Comparison of ENCODE assay signal across 8 cellular contexts in genomic region chr19:14080887-14081796, GRCh38. TPM values are rescaled to one million over a fixed set of nuclear protein-coding genes. Genes with fewer than 3 reads are reported as not detected.
A peak's percentile ranks its signal among the peaks of the same experiment; 100 is the strongest.
DNase-seq lines count a peak whose midpoint lies in the region; ATAC-seq and TF ChIP-seq lines count a peak whose summit lies in the region.

No MANE protein-coding gene starts in this region.

- H3K4me3 Mint-ChIP-seq in activated CD4-positive, alpha-beta T cell treated with anti-CD3 and anti-CD28 coated beads, Interleukin-2, amount 10 ng/mL, durations not matched to agents 24 days and 14 days, result peak overlapping the region; percentile 96

- intact Hi-C loops in activated CD4-positive, alpha-beta T cell treated with anti-CD3 and anti-CD28 coated beads, Interleukin-2, amount 10 ng/mL, durations not matched to agents 24 days and 14 days (cut with micrococcal nuclease), result loop anchor here (1.0 to 5.0 kb wide), 6 partner anchors 8 to 930 kb away; partner anchors contain the start of genes ASF1B, DCAF15, IER2 and RFX1
- intact Hi-C loops in left colon (cut with DNase I, micrococcal nuclease), result no loop called here

- H3K9me3 ChIP-seq in BLaER1 treated with 17β-estradiol and CSF1 and Interleukin-3, amounts not matched to agents 10 nM and 100 nM (replicated peaks in 1 of 11), result no peaks in the 10 kb centered on the region

- peaks cover 0 to 20% (median 12%) of the 10 kb centered on the region in 11 experiments; a peak in 19 of 22 replicates for H3K36me3 ChIP-seq in BLaER1 treated with 17β-estradiol and CSF1 and Interleukin-3, amounts not matched to agents 10 nM and 100 nM

- H3K4me2 ChIP-seq in BLaER1 treated with 17β-estradiol and CSF1 and Interleukin-3, amounts not matched to agents 10 nM and 100 nM, result peak overlapping the region; percentile 90 to 99 (median 96)

- no peaks in the 10 kb centered on the region for H3K27me3 ChIP-seq in BLaER1 treated with 17β-estradiol and CSF1 and Interleukin-3, amounts not matched to agents 10 nM and 100 nM

- H3K27ac Mint-ChIP-seq in activated CD4-positive, alpha-beta T cell treated with anti-CD3 and anti-CD28 coated beads, Interleukin-2, amount 10 ng/mL, durations not matched to agents 24 days and 14 days, result peak overlapping the region; percentile 93

- no peaks in the 10 kb centered on the region for H3K9me3 Mint-ChIP-seq in activated CD4-positive, alpha-beta T cell treated with anti-CD3 and anti-CD28 coated beads, Interleukin-2, amount 10 ng/mL, durations not matched to agents 24 days and 14 days

- no peaks in the 10 kb centered on the region for H3K27me3 Mint-ChIP-seq in activated CD4-positive, alpha-beta T cell treated with anti-CD3 and anti-CD28 coated beads, Interleukin-2, amount 10 ng/mL, durations not matched to agents 24 days and 14 days

- peaks cover 19% of the 10 kb centered on the region for H3K4me1 Mint-ChIP-seq in activated CD4-positive, alpha-beta T cell treated with anti-CD3 and anti-CD28 coated beads, Interleukin-2, amount 10 ng/mL, durations not matched to agents 24 days and 14 days

- H3K27ac ChIP-seq in BLaER1 treated with 17β-estradiol and CSF1 and Interleukin-3, amounts not matched to agents 10 nM and 100 nM, result peak overlapping the region; percentile 67 to 85 (median 82)
- H3K27ac ChIP-seq in coronary artery, result peak overlapping the region; percentile 86 to 98

- ATAC-seq in GM19328 (IDR thresholded peaks at IDR 0.05; ENCODE audit: unreplicated experiment) (peak; percentile 84), HG03469 (IDR thresholded peaks at IDR 0.05; ENCODE audit: unreplicated experiment) (peak; percentile 74), left colon (peak; percentile 81)

- H3K9ac ChIP-seq in BLaER1 treated with 17β-estradiol and CSF1 and Interleukin-3, amounts not matched to agents 10 nM and 100 nM, result peak overlapping the region; percentile 69 to 90 (median 84)

- no peak for TF ChIP-seq CTCF in coronary artery (IDR thresholded peaks at IDR 0.05)

- DNase-seq in NCI-H526 (lab: John Stamatoyannopoulos, UW) (peak; percentile 95 to 97), coronary artery (ENCODE audit: low spot score) (peak; percentile 99), left colon (peak; percentile 99)
- peak; percentile 100 for DNase-seq in activated CD4-positive, alpha-beta T cell treated with anti-CD3 and anti-CD28 coated beads, Interleukin-2, amount 10 ng/mL, durations not matched to agents 24 days and 14 days
- peak; percentile 97 to 99 for DNase-seq in stimulated activated CD4-positive, alpha-beta T cell treated with anti-CD3 and anti-CD28 coated beads, Interleukin-1b, Interleukin-23, amount 100 ng/mL, for 4 hours (ENCODE audit: low read depth in 2 of 2)

- H4K20me1 ChIP-seq in BLaER1 treated with 17β-estradiol and CSF1 and Interleukin-3, amounts not matched to agents 10 nM and 100 nM, result 0 out of 22 replicates have a peak, but pooled peaks cover 0 to 8% (median 0%) of the 10 kb centered on the region in 11 experiments

- peaks cover 31 to 59% (median 45%) of the 10 kb centered on the region in 10 experiments for H3K4me1 ChIP-seq in BLaER1 treated with 17β-estradiol and CSF1 and Interleukin-3, amounts not matched to agents 10 nM and 100 nM

- peak overlapping the region; percentile 67 to 84 (median 73) for H3K4me3 ChIP-seq in BLaER1 treated with 17β-estradiol and CSF1 and Interleukin-3, amounts not matched to agents 10 nM and 100 nM
- H3K4me3 ChIP-seq in coronary artery, result peak overlapping the region; percentile 95

- H3K36me3 Mint-ChIP-seq in activated CD4-positive, alpha-beta T cell treated with anti-CD3 and anti-CD28 coated beads, Interleukin-2, amount 10 ng/mL, durations not matched to agents 24 days and 14 days (ENCODE audit: low read depth), result peaks cover 3% of the 10 kb centered on the region

RNA-seq across cellular contexts. Expression of gene C19orf67, which starts 4.4 kb away (rescaled TPM):
- 0.54 and 0.58 TPM in 2 replicates for total RNA-seq in activated CD4-positive, alpha-beta T cell treated with anti-CD3 and anti-CD28 coated beads, Interleukin-2, amount 10 ng/mL, durations not matched to agents 24 days and 14 days
- total RNA-seq in left colon, result under 1 TPM in 1 of 2 donors, not detected in 1; 0.42 TPM

RNA-seq across cellular contexts. Expression of gene MISP3, which starts 8.6 kb away (rescaled TPM):
- 2.7 and 3.6 TPM in 2 replicates for total RNA-seq in activated CD4-positive, alpha-beta T cell treated with anti-CD3 and anti-CD28 coated beads, Interleukin-2, amount 10 ng/mL, durations not matched to agents 24 days and 14 days
- 10 to 100 TPM; 32.9 to 40.3 TPM for total RNA-seq in left colon

RNA-seq across cellular contexts. Expression of gene SAMD1, which starts 9.4 kb away (rescaled TPM):
- 147 and 152 TPM in 2 replicates for total RNA-seq in activated CD4-positive, alpha-beta T cell treated with anti-CD3 and anti-CD28 coated beads, Interleukin-2, amount 10 ng/mL, durations not matched to agents 24 days and 14 days
- total RNA-seq in left colon, result 10 to 100 TPM; 45.8 to 51.5 TPM

RNA-seq across cellular contexts. Expression of gene PALM3, which starts 19.3 kb away (rescaled TPM):
- total RNA-seq in activated CD4-positive, alpha-beta T cell treated with anti-CD3 and anti-CD28 coated beads, Interleukin-2, amount 10 ng/mL, durations not matched to agents 24 days and 14 days, result 0.28 TPM in 1 of 2 replicates, not detected in the other
- under 1 TPM; 0.59 to 0.79 TPM for total RNA-seq in left colon

RNA-seq across cellular contexts. Expression of gene PRKACA, which starts 36.4 kb away (rescaled TPM):
- total RNA-seq in activated CD4-positive, alpha-beta T cell treated with anti-CD3 and anti-CD28 coated beads, Interleukin-2, amount 10 ng/mL, durations not matched to agents 24 days and 14 days, result 62.6 and 64.7 TPM in 2 replicates
- 10 to 100 TPM; 78.8 to 80.1 TPM for total RNA-seq in left colon

Comparison
In these comparisons a context has a peak if more than half of its experiments do, and no peak if none do; other contexts are left out.
1. Peak in every context shown above with its lines: DNase-seq, ATAC-seq, H3K4me3 ChIP-seq and H3K27ac ChIP-seq.